ENCODE assay signal across 1 cellular context in genomic region chrX:140713174-140713539, GRCh38.
TF ChIP-seq lines count a peak whose summit lies in the region.

No MANE protein-coding gene starts in this region.

TF ChIP-seq in WTC11, 78 proteins besides CTCF, POLR2A, EP300 and RAD21 (continued from another document):
- TF ChIP-seq ZNF532 (CRISPR knock-in tag; IDR thresholded peaks at IDR 0.05; ENCODE audit: borderline replicate concordance) = no peak
